ENCODE assay signal across 11 cellular contexts in genomic region chr19:750640-751423, GRCh38. TPM values are rescaled to one million over a fixed set of nuclear protein-coding genes. Genes with fewer than 3 reads are reported as not detected.
DNase-seq lines count a peak whose midpoint lies in the region; ATAC-seq and TF ChIP-seq lines count a peak whose summit lies in the region.
"Had no signal": no experiment of that assay in that cellular context is flagged by ENCODE, and none has a peak within 500 bp of the region (broad histone marks: within the 10 kb centered on the region; RNA-seq: fewer than 3 reads in every experiment).

Gene MISP (plus strand): TSS chr19:751112. CDS start chr19:756947, 5,835 bp downstream.

- no peak for TF ChIP-seq POLR2A in HCT116 (IDR thresholded peaks at IDR 0.05; ENCODE audit: borderline replicate concordance, extremely low read depth, insufficient read depth, insufficient read length)

- H3K9me3 ChIP-seq in HCT116 (ENCODE audit: control insufficient read depth in 1 of 2, insufficient read depth in 1 of 2, low read depth in 1 of 2, low read length in 2 of 2) (peaks cover 0 to 3% of the 10 kb centered on the region in 2 experiments; a peak in 2 of 4 replicates), trophoblast cell (ENCODE audit: insufficient read depth, low read depth, low read length) (peaks cover 13% of the 10 kb centered on the region)

- WGBS in trophoblast cell (ENCODE audit: extremely low coverage, insufficient coverage, insufficient read length): no CpG with 5 or more reads among the region's 31 CpGs

- H2AFZ ChIP-seq in HCT116 (ENCODE audit: low read depth, low read length, poor library complexity, severe bottlenecking) (no peak within 1 kb of the TSS), trophoblast cell (ENCODE audit: insufficient read depth, low read length, poor library complexity) (no peak within 1 kb of the TSS)

- H3K4me3 ChIP-seq in HCT116 (replicated peaks in 1 of 2; ENCODE audit: low read depth in 1 of 2, low read length in 2 of 2) (peak within 1 kb of the TSS; percentile 60 to 74), trophoblast cell (ENCODE audit: low read depth, low read length) (no peak within 1 kb of the TSS)
- H3K4me3 ChIP-seq: coronary artery had no signal

- H4K8ac ChIP-seq in trophoblast cell (ENCODE audit: low read depth, low read length): no peak within 1 kb of the TSS

- peaks cover 29% of the 10 kb centered on the region for H3K79me2 ChIP-seq in HCT116 (ENCODE audit: insufficient read depth, low read length)
- no peaks in the 10 kb centered on the region for H3K79me2 ChIP-seq in trophoblast cell (ENCODE audit: control insufficient read depth, insufficient read depth, low read length, poor library complexity)

- POLR2A ChIA-PET in HCT116 (lab: Charles Lee): interaction anchor here (0.6 to 1.1 kb wide), 2 partner anchors 51 to 74 kb away, joined by 3 to 4 read pairs; no protein-coding TSS in a partner anchor

- H3K9me3 Mint-ChIP-seq in dendritic cell treated with granulocyte-macrophage colony-stimulating factor and Interleukin-4, amounts not matched to agents 40 ng/mL and 50 ng/mL, for 4 days: peaks cover 9% of the 10 kb centered on the region

- no peak within 1 kb of the TSS for H3K14ac ChIP-seq in trophoblast cell (ENCODE audit: low read length)

- peak within 1 kb of the TSS; percentile 98 for H3K4me2 ChIP-seq in HCT116 (ENCODE audit: low read length)
- H3K4me2 ChIP-seq in trophoblast cell (ENCODE audit: low read length): no peak within 1 kb of the TSS

- no peak within 1 kb of the TSS for H2BK5ac ChIP-seq in trophoblast cell (ENCODE audit: low read depth, low read length, poor library complexity)

- H2BK12ac ChIP-seq in trophoblast cell (ENCODE audit: low read length): peak within 1 kb of the TSS; percentile 63

- DNase-seq in HCT116 (ENCODE audit: low read depth, low spot score) (no peak), NCI-H460 (ENCODE audit: extremely low read depth, low read depth) (no peak), trophoblast cell (no peak), T-helper 1 cell (no peak), T-helper 2 cell (no peak)
- DNase-seq in activated CD4-positive, alpha-beta T cell treated with anti-CD3 and anti-CD28 coated beads for 4 hours: no peak
- DNase-seq: Kasumi-1 had no signal

- H3K4me1 Mint-ChIP-seq in dendritic cell treated with granulocyte-macrophage colony-stimulating factor and Interleukin-4, amounts not matched to agents 40 ng/mL and 50 ng/mL, for 4 days (ENCODE audit: low read depth): peaks cover 22% of the 10 kb centered on the region

- no peak within 1 kb of the TSS for H4K12ac ChIP-seq in trophoblast cell (ENCODE audit: low read depth, low read length)

- peaks cover 16% of the 10 kb centered on the region for H3K27me3 Mint-ChIP-seq in dendritic cell treated with granulocyte-macrophage colony-stimulating factor and Interleukin-4, amounts not matched to agents 40 ng/mL and 50 ng/mL, for 4 days

- peak within 1 kb of the TSS; percentile 35 for H2AK5ac ChIP-seq in trophoblast cell (ENCODE audit: low read length)

- intact Hi-C loops in HCT116 (cut with micrococcal nuclease): no loop called here
- intact Hi-C loops in dendritic cell treated with granulocyte-macrophage colony-stimulating factor and Interleukin-4, amounts not matched to agents 40 ng/mL and 50 ng/mL, for 4 days (cut with micrococcal nuclease): loop anchor here (5.0 kb wide), 1 partner anchor 89 kb away; the partner anchor contains the start of gene RNF126

- H3K36me3 ChIP-seq in HCT116 (ENCODE audit: control insufficient read depth in 1 of 2, insufficient read depth in 2 of 2, low read length in 2 of 2): 0 out of 4 replicates have a peak, but pooled peaks cover 0 to 4% of the 10 kb centered on the region in 2 experiments
- H3K36me3 ChIP-seq in trophoblast cell (ENCODE audit: control insufficient read depth in 1 of 2, insufficient read depth in 2 of 2, low read length in 2 of 2): no peaks in the 10 kb centered on the region

- H2BK120ac ChIP-seq in trophoblast cell (ENCODE audit: insufficient read depth, low read length, poor library complexity): no peak within 1 kb of the TSS

- no peak within 1 kb of the TSS for H3K4ac ChIP-seq in trophoblast cell (ENCODE audit: low read depth, low read length)

- H3K9ac ChIP-seq in HCT116 (ENCODE audit: low read length) (peak within 1 kb of the TSS; percentile 86), trophoblast cell (ENCODE audit: low read length) (no peak within 1 kb of the TSS)

- no peak within 1 kb of the TSS for H3K23ac ChIP-seq in trophoblast cell (ENCODE audit: low read length)

- ATAC-seq in HCT116 (peak; percentile 59), HG03342 (IDR thresholded peaks at IDR 0.05; ENCODE audit: unreplicated experiment) (no peak)

- peaks cover 33 to 45% of the 10 kb centered on the region in 2 experiments for H3K4me1 ChIP-seq in HCT116 (ENCODE audit: control insufficient read depth in 1 of 2, insufficient read depth in 2 of 2, low read length in 2 of 2)
- peaks cover 11 to 12% of the 10 kb centered on the region in 2 experiments for H3K4me1 ChIP-seq in trophoblast cell (ENCODE audit: control insufficient read depth in 1 of 2, insufficient read depth in 2 of 2, low read length in 2 of 2)

- RAD21 ChIA-PET in HCT116 (lab: Charles Lee; ENCODE audit: low non-redundant PET in 1 of 2, low total read pairs in 2 of 2, uncharacterized antibody in 2 of 2, unreplicated experiment in 2 of 2): no interaction called here

- H4K91ac ChIP-seq in trophoblast cell (ENCODE audit: low read depth, low read length): peak within 1 kb of the TSS; percentile 61

- CTCF ChIA-PET in HCT116 (lab: Charles Lee): interaction anchor here (0.8 to 2.4 kb wide), 5 partner anchors 9 to 46 kb away, joined by 3 to 7 read pairs (median 4); no protein-coding TSS in a partner anchor

- no peaks in the 10 kb centered on the region for H4K20me1 ChIP-seq in HCT116 (ENCODE audit: insufficient read depth)

- no peak for TF ChIP-seq CTCF in HCT116 (IDR thresholded peaks at IDR 0.05 in 2 of 3, conservative IDR thresholded peaks at IDR 0.05 in 1 of 3; ENCODE audit: borderline replicate concordance in 1 of 3, insufficient read depth in 1 of 3, low read depth in 2 of 3, low read length in 2 of 3)

- BruUV-seq in HCT116 (replicated peaks; lab: Mats Ljungman, UMichigan): no TSS peak

- H3K27ac ChIP-seq in HCT116 (ENCODE audit: low read depth, low read length) (peak within 1 kb of the TSS; percentile 83), trophoblast cell (ENCODE audit: low read depth, low read length) (no peak within 1 kb of the TSS)
- H3K27ac ChIP-seq: coronary artery had no signal

- peak within 1 kb of the TSS; percentile 73 for H3K27ac Mint-ChIP-seq in dendritic cell treated with granulocyte-macrophage colony-stimulating factor and Interleukin-4, amounts not matched to agents 40 ng/mL and 50 ng/mL, for 4 days

- H3K27me3 ChIP-seq in HCT116 (ENCODE audit: insufficient read depth, low read length) (no peaks in the 10 kb centered on the region), trophoblast cell (ENCODE audit: insufficient read depth, low read length) (no peaks in the 10 kb centered on the region)

- H3K36me3 Mint-ChIP-seq in dendritic cell treated with granulocyte-macrophage colony-stimulating factor and Interleukin-4, amounts not matched to agents 40 ng/mL and 50 ng/mL, for 4 days (ENCODE audit: low read depth): no peaks in the 10 kb centered on the region

- no peak within 1 kb of the TSS for H3K18ac ChIP-seq in trophoblast cell (ENCODE audit: low read length)

- H3K9me2 ChIP-seq in HCT116 (ENCODE audit: insufficient read depth): no peaks in the 10 kb centered on the region

- H3K4me3 Mint-ChIP-seq in dendritic cell treated with granulocyte-macrophage colony-stimulating factor and Interleukin-4, amounts not matched to agents 40 ng/mL and 50 ng/mL, for 4 days: no peak within 1 kb of the TSS

- TF ChIP-seq RAD21 in HCT116 (IDR thresholded peaks at IDR 0.05; ENCODE audit: low read depth): no peak

- no peaks in the 10 kb centered on the region for H3K79me1 ChIP-seq in trophoblast cell (ENCODE audit: low read length)

TF ChIP-seq in HCT116, 20 proteins besides CTCF, POLR2A, EP300 and RAD21:
- TF ChIP-seq ELF1 (IDR thresholded peaks at IDR 0.05; ENCODE audit: borderline replicate concordance, low read depth) (no peak), JUND (IDR thresholded peaks at IDR 0.05) (no peak), CBX3 (IDR thresholded peaks at IDR 0.05; ENCODE audit: low read depth) (no peak), POLR2AphosphoS5 (IDR thresholded peaks at IDR 0.05; ENCODE audit: low read depth, low read length) (peak; percentile 69)

RNA-seq across cellular contexts. Expression of gene MISP, which starts in this region (rescaled TPM):
- 38.2 TPM for total RNA-seq in HCT116 (2021; ENCODE audit: unreplicated experiment)
- 30.6 and 31.5 TPM in 2 replicates for polyA plus RNA-seq in HCT116 (2012)
- total RNA-seq in NCI-H460 (2014; rRNA removed; shearing (Covaris generic)): 24.1 and 30.1 TPM in 2 replicates
- 21.1 and 24.2 TPM in 2 replicates for polyA plus RNA-seq in NCI-H460 (2014; cell fraction: nucleus; rRNA removed)
- 0.15 and 0.19 TPM in 2 replicates for polyA plus RNA-seq in trophoblast cell (2013)
- total RNA-seq: T-helper 2 cell treated with Interferon-gamma antibody and Interleukin-4, amounts not matched to agents 100 ng/mL and 5 ng/mL, for 36 hours had no signal
